Comparison of ENCODE assay signal across 8 cellular contexts in genomic region chr4:70688795-70689231, GRCh38. TPM values are rescaled to one million over a fixed set of nuclear protein-coding genes. Genes with fewer than 3 reads are reported as not detected.
DNase-seq lines count a peak whose midpoint lies in the region; ATAC-seq and TF ChIP-seq lines count a peak whose summit lies in the region.

No MANE protein-coding gene starts in this region.

- ATAC-seq in GM21447 (IDR thresholded peaks at IDR 0.05; ENCODE audit: unreplicated experiment) (peak; percentile 4), RWPE2 (ENCODE audit: low read depth) (peak; percentile 1; the same call in 1 of the 3 replicates), HG02642 (IDR thresholded peaks at IDR 0.05; ENCODE audit: poor library complexity, unreplicated experiment) (no peak)
- ATAC-seq in effector memory CD8-positive, alpha-beta T cell (replicated peaks) = no peak
- ATAC-seq in naive thymus-derived CD8-positive, alpha-beta T cell = no peak

- H3K36me3 Mint-ChIP-seq in effector memory CD8-positive, alpha-beta T cell (ENCODE audit: insufficient read depth) = peaks cover 39% of the 10 kb centered on the region
- peaks cover 11 to 18% (median 17%) of the 10 kb centered on the region in 3 donors for H3K36me3 Mint-ChIP-seq in naive thymus-derived CD8-positive, alpha-beta T cell

- peaks cover 4% of the 10 kb centered on the region; the same call in 1 of the 2 replicates for H3K36me3 ChIP-seq in ACC112 (ENCODE audit: insufficient read depth, low read length)
- H3K36me3 ChIP-seq in RWPE2 (ENCODE audit: low read depth) = peaks cover 25% of the 10 kb centered on the region

- peak overlapping the region; percentile 94 for H3K4me3 ChIP-seq in ACC112 (ENCODE audit: low read depth, low read length)
- H3K4me3 ChIP-seq in RWPE2 (ENCODE audit: severe bottlenecking) = peak overlapping the region; percentile 71

- peak overlapping the region; percentile 98 to 99 for H3K27ac Mint-ChIP-seq in effector memory CD8-positive, alpha-beta T cell
- peak overlapping the region; percentile 98 to 100 (median 99) for H3K27ac Mint-ChIP-seq in naive thymus-derived CD8-positive, alpha-beta T cell

- no peak for DNase-seq in RWPE2 (ENCODE audit: low spot score)
- DNase-seq in effector memory CD8-positive, alpha-beta T cell = no peak
- DNase-seq in naive thymus-derived CD8-positive, alpha-beta T cell = peak in 4 of 10 donors; percentile 10 to 57 (median 16)
- no peak for DNase-seq in dedifferentiated amniotic fluid mesenchymal stem cell (ENCODE audit: extremely low spot score)
- DNase-seq in NCI-H1694 treated with DMSO at 0.1 percent for 48 hours (lab: John Stamatoyannopoulos, UW) = no peak

- no peaks in the 10 kb centered on the region for H3K9me3 Mint-ChIP-seq in effector memory CD8-positive, alpha-beta T cell
- H3K9me3 Mint-ChIP-seq in naive thymus-derived CD8-positive, alpha-beta T cell = peaks cover 0 to 12% (median 0%) of the 10 kb centered on the region in 9 donors

- no peaks in the 10 kb centered on the region for H3K9me3 ChIP-seq in RWPE2 (ENCODE audit: severe bottlenecking)

- POLR2A ChIA-PET in naive thymus-derived CD8-positive, alpha-beta T cell (lab: Charles Lee) = interaction anchor here (0.6 to 4.7 kb wide), 10 partner anchors 8 to 213 kb away, joined by 3 to 109 read pairs (median 5); partner anchors contain the start of genes GRSF1 and MOB1B

- no peak for TF ChIP-seq CTCF in RWPE2 (IDR thresholded peaks at IDR 0.05; ENCODE audit: poor library complexity, severe bottlenecking)

- H3K4me1 ChIP-seq in ACC112 (ENCODE audit: control insufficient read depth, insufficient read depth, low read length, unreplicated experiment) = peaks cover 17% of the 10 kb centered on the region
- H3K4me1 ChIP-seq in RWPE2 (ENCODE audit: insufficient read depth, poor library complexity, severe bottlenecking) = peaks cover 17% of the 10 kb centered on the region

- H3K27me3 ChIP-seq in ACC112 (ENCODE audit: insufficient read depth, low read length) = no peaks in the 10 kb centered on the region
- no peaks in the 10 kb centered on the region for H3K27me3 ChIP-seq in RWPE2 (ENCODE audit: insufficient read depth, poor library complexity, severe bottlenecking)

- peak overlapping the region; percentile 85 for H3K27ac ChIP-seq in ACC112 (ENCODE audit: low read depth, low read length)
- H3K27ac ChIP-seq in RWPE2 (ENCODE audit: poor library complexity, severe bottlenecking) = peak overlapping the region; percentile 66

- peak overlapping the region; percentile 80 for H2AFZ ChIP-seq in ACC112 (ENCODE audit: low read length, unreplicated experiment)

- H3K27me3 Mint-ChIP-seq in effector memory CD8-positive, alpha-beta T cell = no peaks in the 10 kb centered on the region
- no peaks in the 10 kb centered on the region for H3K27me3 Mint-ChIP-seq in naive thymus-derived CD8-positive, alpha-beta T cell

- H3K4me3 Mint-ChIP-seq in effector memory CD8-positive, alpha-beta T cell = peak overlapping the region; percentile 97 to 100
- peak overlapping the region; percentile 95 to 100 (median 98) for H3K4me3 Mint-ChIP-seq in naive thymus-derived CD8-positive, alpha-beta T cell

- peaks cover 28 to 41% of the 10 kb centered on the region in 2 donors for H3K4me1 Mint-ChIP-seq in effector memory CD8-positive, alpha-beta T cell (ENCODE audit: low read depth in 2 of 2)
- H3K4me1 Mint-ChIP-seq in naive thymus-derived CD8-positive, alpha-beta T cell = peaks cover 19 to 52% (median 41%) of the 10 kb centered on the region in 4 donors

- peaks cover 33% of the 10 kb centered on the region for H3K79me2 ChIP-seq in ACC112 (ENCODE audit: control insufficient read depth, insufficient read depth, low read length, unreplicated experiment)

RNA-seq across cellular contexts. Expression of gene UTP3, which starts 0.5 kb away (rescaled TPM):
- total RNA-seq in naive thymus-derived CD8-positive, alpha-beta T cell = 10 to 100 TPM; 44.5 to 44.7 TPM
- polyA plus RNA-seq in naive thymus-derived CD8-positive, alpha-beta T cell = 10 to 100 TPM in 2 of 3 donors, 1 to 10 TPM in 1; 9.7 to 20.3 (median 13.9) TPM

RNA-seq across cellular contexts. Expression of gene JCHAIN, which starts 22.5 kb away (rescaled TPM):
- 1 to 10 TPM; 4.7 to 6.9 TPM for total RNA-seq in naive thymus-derived CD8-positive, alpha-beta T cell
- polyA plus RNA-seq in naive thymus-derived CD8-positive, alpha-beta T cell = 1 to 10 TPM in 2 of 3 donors, under 1 TPM in 1; 0.17 to 3.1 (median 2.7) TPM

RNA-seq across cellular contexts. Expression of gene RUFY3, which starts 33.0 kb away (rescaled TPM):
- total RNA-seq in naive thymus-derived CD8-positive, alpha-beta T cell = 10 to 100 TPM; 41.9 to 42.9 TPM
- polyA plus RNA-seq in naive thymus-derived CD8-positive, alpha-beta T cell = 1 to 10 TPM; 8.4 to 9.3 (median 8.6) TPM

Comparison
In these comparisons a context has a peak if more than half of its experiments do, and no peak if none do; other contexts are left out.
1. ATAC-seq: peak in GM21447 (single experiment) and RWPE2 (single experiment); none in effector memory CD8-positive, alpha-beta T cell (single experiment), naive thymus-derived CD8-positive, alpha-beta T cell (0 of 2) and HG02642 (single experiment).